Comparison of ENCODE assay signal across 1 cellular context in the genomic region with DNA sequence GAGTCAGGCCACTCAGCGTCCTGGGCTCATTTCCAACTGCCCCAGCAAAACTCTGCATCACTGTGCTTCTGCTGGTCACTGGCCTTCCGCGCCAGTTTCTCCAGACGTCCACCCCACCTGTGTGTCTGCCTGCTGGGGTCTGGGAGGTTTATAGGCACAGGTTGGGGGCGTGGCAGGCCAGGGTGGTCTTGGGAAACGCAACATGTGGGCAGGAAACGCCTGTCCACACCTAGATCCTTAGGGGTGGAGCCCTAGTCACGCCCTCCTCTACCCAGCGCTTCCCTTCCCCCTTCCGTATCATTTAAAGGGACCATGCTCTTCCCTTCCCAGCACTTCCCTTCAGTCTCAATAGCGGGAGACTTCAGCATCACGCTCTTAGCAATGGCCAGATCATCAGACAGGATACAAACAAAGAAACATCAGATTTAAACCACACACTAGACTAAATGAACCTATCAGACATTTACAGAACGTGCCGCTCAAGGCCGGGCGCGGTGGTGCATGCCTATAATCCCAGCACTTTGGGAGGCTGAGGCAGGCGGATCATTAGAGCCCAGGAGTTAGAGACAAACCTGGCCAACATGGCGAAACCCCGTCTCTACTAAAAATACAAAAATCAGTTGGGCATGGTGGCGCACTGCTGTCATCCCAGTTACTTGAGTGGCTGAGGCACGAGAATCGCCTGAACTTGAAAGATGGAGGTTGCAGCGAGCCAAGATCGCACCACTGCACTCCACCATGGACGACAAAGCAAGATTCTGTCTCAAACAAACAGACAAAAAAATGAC.
TF ChIP-seq lines count a peak whose summit lies in the region.

No MANE protein-coding gene starts in this region.

TF ChIP-seq in K562, 482 proteins besides CTCF, POLR2A, EP300 and RAD21 (continued from another document and continues in another):
- TF ChIP-seq ATF3 (IDR thresholded peaks at IDR 0.05) (no peak; the same call in 1 of the 2 replicates), ATF3 (CRISPR knock-in tag; conservative IDR thresholded peaks at IDR 0.05) (peak; percentile 59; the same call in 1 of the 2 replicates), TGIF2 (CRISPR knock-in tag; IDR thresholded peaks at IDR 0.05) (no peak), ZNF239 (CRISPR knock-in tag; IDR thresholded peaks at IDR 0.05) (no peak), ZNF408 (CRISPR knock-in tag; IDR thresholded peaks at IDR 0.05; ENCODE audit: low read depth) (no peak), NCOR1 (IDR thresholded peaks at IDR 0.05) (peak; percentile 77), ZNF561 (CRISPR knock-in tag; conservative IDR thresholded peaks at IDR 0.05) (no peak), CHCHD3 (CRISPR knock-in tag; IDR thresholded peaks at IDR 0.05) (no peak), EZH2 (IDR thresholded peaks at IDR 0.05; ENCODE audit: borderline replicate concordance, low read depth, low read length) (no peak), ZBTB33 (CRISPR knock-in tag; IDR thresholded peaks at IDR 0.05) (peak; percentile 24; the same call in 1 of the 2 replicates), CTBP1 (IDR thresholded peaks at IDR 0.05; ENCODE audit: borderline replicate concordance) (peak; percentile 95), ZBTB1 (CRISPR knock-in tag; IDR thresholded peaks at IDR 0.05; ENCODE audit: borderline replicate concordance, low read depth) (no peak), U2AF2 (optimal IDR thresholded peaks at IDR 0.05; ENCODE audit: low read depth, low read length) (no peak), ZBTB8A (IDR thresholded peaks at IDR 0.05; ENCODE audit: partially characterized antibody) (no peak), ETV6 (IDR thresholded peaks at IDR 0.05; ENCODE audit: borderline replicate concordance in 1 of 2, low read depth in 2 of 2, low read length in 1 of 2) (peak in 1 of 2 experiments; percentile 69; a peak in 2 of 4 replicates), ETV6 (CRISPR knock-in tag; IDR thresholded peaks at IDR 0.05; ENCODE audit: borderline replicate concordance) (no peak), SAFB (IDR thresholded peaks at IDR 0.05; ENCODE audit: borderline replicate concordance, low read depth, low read length) (no peak), ZNF785 (CRISPR knock-in tag; IDR thresholded peaks at IDR 0.05) (no peak), MIER1 (IDR thresholded peaks at IDR 0.05; ENCODE audit: low read depth) (no peak), FOXM1 (IDR thresholded peaks at IDR 0.05; ENCODE audit: low read depth) (peak; percentile 62), FOXM1 (CRISPR knock-in tag; IDR thresholded peaks at IDR 0.05; ENCODE audit: low read depth) (no peak; the same call in 1 of the 2 replicates), ZBTB40 (IDR thresholded peaks at IDR 0.05) (no peak; the same call in 1 of the 2 replicates), ZBTB40 (CRISPR knock-in tag; IDR thresholded peaks at IDR 0.05) (no peak), IRF1 (CRISPR knock-in tag; IDR thresholded peaks at IDR 0.05; ENCODE audit: borderline replicate concordance) (no peak), PRMT5 (CRISPR knock-in tag; IDR thresholded peaks at IDR 0.05) (no peak), POU5F1 (IDR thresholded peaks at IDR 0.05; ENCODE audit: borderline replicate concordance, low read depth, low read length, partially characterized antibody) (no peak)
- TF ChIP-seq, protein P1, sequence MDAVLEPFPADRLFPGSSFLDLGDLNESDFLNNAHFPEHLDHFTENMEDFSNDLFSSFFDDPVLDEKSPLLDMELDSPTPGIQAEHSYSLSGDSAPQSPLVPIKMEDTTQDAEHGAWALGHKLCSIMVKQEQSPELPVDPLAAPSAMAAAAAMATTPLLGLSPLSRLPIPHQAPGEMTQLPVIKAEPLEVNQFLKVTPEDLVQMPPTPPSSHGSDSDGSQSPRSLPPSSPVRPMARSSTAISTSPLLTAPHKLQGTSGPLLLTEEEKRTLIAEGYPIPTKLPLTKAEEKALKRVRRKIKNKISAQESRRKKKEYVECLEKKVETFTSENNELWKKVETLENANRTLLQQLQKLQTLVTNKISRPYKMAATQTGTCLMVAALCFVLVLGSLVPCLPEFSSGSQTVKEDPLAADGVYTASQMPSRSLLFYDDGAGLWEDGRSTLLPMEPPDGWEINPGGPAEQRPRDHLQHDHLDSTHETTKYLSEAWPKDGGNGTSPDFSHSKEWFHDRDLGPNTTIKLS (IDR thresholded peaks at IDR 0.05; ENCODE audit: borderline replicate concordance, low read depth): peak; percentile 82; the same call in 1 of the 2 replicates
- TF ChIP-seq, protein P2, sequence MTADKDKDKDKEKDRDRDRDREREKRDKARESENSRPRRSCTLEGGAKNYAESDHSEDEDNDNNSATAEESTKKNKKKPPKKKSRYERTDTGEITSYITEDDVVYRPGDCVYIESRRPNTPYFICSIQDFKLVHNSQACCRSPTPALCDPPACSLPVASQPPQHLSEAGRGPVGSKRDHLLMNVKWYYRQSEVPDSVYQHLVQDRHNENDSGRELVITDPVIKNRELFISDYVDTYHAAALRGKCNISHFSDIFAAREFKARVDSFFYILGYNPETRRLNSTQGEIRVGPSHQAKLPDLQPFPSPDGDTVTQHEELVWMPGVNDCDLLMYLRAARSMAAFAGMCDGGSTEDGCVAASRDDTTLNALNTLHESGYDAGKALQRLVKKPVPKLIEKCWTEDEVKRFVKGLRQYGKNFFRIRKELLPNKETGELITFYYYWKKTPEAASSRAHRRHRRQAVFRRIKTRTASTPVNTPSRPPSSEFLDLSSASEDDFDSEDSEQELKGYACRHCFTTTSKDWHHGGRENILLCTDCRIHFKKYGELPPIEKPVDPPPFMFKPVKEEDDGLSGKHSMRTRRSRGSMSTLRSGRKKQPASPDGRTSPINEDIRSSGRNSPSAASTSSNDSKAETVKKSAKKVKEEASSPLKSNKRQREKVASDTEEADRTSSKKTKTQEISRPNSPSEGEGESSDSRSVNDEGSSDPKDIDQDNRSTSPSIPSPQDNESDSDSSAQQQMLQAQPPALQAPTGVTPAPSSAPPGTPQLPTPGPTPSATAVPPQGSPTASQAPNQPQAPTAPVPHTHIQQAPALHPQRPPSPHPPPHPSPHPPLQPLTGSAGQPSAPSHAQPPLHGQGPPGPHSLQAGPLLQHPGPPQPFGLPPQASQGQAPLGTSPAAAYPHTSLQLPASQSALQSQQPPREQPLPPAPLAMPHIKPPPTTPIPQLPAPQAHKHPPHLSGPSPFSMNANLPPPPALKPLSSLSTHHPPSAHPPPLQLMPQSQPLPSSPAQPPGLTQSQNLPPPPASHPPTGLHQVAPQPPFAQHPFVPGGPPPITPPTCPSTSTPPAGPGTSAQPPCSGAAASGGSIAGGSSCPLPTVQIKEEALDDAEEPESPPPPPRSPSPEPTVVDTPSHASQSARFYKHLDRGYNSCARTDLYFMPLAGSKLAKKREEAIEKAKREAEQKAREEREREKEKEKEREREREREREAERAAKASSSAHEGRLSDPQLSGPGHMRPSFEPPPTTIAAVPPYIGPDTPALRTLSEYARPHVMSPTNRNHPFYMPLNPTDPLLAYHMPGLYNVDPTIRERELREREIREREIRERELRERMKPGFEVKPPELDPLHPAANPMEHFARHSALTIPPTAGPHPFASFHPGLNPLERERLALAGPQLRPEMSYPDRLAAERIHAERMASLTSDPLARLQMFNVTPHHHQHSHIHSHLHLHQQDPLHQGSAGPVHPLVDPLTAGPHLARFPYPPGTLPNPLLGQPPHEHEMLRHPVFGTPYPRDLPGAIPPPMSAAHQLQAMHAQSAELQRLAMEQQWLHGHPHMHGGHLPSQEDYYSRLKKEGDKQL (CRISPR knock-in tag; IDR thresholded peaks at IDR 0.05; ENCODE audit: borderline replicate concordance): no peak
- TF ChIP-seq, protein P3, sequence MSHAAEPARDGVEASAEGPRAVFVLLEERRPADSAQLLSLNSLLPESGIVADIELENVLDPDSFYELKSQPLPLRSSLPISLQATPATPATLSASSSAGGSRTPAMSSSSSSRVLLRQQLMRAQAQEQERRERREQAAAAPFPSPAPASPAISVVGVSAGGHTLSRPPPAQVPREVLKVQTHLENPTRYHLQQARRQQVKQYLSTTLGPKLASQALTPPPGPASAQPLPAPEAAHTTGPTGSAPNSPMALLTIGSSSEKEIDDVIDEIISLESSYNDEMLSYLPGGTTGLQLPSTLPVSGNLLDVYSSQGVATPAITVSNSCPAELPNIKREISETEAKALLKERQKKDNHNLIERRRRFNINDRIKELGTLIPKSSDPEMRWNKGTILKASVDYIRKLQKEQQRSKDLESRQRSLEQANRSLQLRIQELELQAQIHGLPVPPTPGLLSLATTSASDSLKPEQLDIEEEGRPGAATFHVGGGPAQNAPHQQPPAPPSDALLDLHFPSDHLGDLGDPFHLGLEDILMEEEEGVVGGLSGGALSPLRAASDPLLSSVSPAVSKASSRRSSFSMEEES (CRISPR knock-in tag; IDR thresholded peaks at IDR 0.05): no peak
